In the genomic region with DNA sequence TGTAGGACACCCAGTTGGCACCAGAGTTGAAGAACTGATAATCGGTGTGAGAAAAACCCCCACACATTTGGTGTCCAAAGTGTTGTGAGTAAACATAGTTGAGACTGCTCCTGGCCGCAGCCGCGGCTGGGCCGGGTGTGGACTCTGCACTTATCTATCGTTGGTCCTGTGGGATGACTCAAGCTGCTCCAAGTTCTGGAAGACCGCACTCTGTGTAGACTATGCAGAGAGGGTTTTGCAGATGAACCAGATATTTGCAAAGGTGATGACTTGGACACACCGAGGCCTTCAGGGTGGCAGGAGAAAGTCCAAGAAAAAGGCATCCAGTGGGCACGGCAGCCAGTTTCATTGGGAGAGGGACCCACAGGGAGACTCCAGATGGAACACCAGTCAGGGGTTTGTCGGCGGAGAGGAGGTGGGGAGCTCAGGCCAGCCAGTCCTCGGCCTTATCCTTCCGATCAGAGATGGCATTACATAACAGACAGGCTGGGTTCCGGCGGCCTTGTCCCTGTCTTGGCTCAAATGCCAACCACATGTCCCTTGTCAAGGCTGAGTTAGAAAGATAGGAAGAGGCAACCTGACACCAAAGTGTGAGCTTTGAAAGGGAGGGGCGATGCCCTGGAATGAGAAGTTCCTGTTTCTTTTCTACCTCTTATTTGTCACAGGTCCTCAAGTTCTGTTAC, we compare ENCODE assay signal across 1 cellular context.
A peak's percentile ranks its signal among the peaks of the same experiment; 100 is the strongest.
TF ChIP-seq lines count a peak whose summit lies in the region.

No MANE protein-coding gene starts in this region.

TF ChIP-seq in HepG2, 621 proteins besides CTCF, POLR2A, EP300 and RAD21 (continued from another document):
- TF ChIP-seq, protein P1, sequence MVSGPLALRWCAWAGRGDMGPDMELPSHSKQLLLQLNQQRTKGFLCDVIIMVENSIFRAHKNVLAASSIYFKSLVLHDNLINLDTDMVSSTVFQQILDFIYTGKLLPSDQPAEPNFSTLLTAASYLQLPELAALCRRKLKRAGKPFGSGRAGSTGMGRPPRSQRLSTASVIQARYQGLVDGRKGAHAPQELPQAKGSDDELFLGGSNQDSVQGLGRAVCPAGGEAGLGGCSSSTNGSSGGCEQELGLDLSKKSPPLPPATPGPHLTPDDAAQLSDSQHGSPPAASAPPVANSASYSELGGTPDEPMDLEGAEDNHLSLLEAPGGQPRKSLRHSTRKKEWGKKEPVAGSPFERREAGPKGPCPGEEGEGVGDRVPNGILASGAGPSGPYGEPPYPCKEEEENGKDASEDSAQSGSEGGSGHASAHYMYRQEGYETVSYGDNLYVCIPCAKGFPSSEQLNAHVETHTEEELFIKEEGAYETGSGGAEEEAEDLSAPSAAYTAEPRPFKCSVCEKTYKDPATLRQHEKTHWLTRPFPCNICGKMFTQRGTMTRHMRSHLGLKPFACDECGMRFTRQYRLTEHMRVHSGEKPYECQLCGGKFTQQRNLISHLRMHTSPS (CRISPR knock-in tag; IDR thresholded peaks at IDR 0.05; ENCODE audit: low read depth), result peak; percentile 73
- TF ChIP-seq ZNF766 (CRISPR knock-in tag; IDR thresholded peaks at IDR 0.05; ENCODE audit: borderline replicate concordance), result 0 out of 2 replicates have a peak, but pooled peaks have one; percentile 11
- TF ChIP-seq, protein P2, sequence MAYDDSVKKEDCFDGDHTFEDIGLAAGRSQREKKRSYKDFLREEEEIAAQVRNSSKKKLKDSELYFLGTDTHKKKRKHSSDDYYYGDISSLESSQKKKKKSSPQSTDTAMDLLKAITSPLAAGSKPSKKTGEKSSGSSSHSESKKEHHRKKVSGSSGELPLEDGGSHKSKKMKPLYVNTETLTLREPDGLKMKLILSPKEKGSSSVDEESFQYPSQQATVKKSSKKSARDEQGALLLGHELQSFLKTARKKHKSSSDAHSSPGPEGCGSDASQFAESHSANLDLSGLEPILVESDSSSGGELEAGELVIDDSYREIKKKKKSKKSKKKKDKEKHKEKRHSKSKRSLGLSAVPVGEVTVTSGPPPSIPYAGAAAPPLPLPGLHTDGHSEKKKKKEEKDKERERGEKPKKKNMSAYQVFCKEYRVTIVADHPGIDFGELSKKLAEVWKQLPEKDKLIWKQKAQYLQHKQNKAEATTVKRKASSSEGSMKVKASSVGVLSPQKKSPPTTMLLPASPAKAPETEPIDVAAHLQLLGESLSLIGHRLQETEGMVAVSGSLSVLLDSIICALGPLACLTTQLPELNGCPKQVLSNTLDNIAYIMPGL (CRISPR knock-in tag; IDR thresholded peaks at IDR 0.05; ENCODE audit: borderline replicate concordance in 1 of 2, low read depth in 1 of 2), result peak in 1 of 2 experiments; percentile 34; a peak in 1 of 4 replicates
TF ChIP-seq in HepG2: peak in this region for 85.
